ENCODE assay signal across 18 cellular contexts in the genomic region with DNA sequence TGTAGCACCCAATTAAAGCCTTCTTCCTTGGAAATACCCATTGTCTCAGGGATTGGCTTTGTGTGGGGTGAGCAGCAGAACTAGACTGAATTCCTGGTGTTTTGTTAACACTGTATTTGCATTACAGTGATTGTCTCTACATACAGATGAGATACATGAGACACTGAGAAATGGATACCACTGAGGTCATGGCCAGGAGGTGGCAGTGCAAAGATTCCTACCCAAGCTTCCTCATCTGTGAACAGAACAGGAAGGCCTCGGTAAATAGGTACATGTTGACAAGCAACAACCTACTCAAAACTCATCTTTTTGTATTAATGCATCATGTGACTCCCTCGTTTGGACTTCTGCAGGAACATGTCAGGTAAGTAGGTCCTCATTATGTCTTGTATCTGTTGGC.
DNase-seq lines count a peak whose midpoint lies in the region; ATAC-seq, FAIRE-seq and TF ChIP-seq lines count a peak whose summit lies in the region.
"Had no signal": no experiment of that assay in that cellular context is flagged by ENCODE, and none has a peak within 500 bp of the region (broad histone marks: within the 10 kb centered on the region; RNA-seq: fewer than 3 reads in every experiment).

No MANE protein-coding gene starts in this region.

- H3K27ac ChIP-seq in GM23248: no peak overlapping the region
- H3K27ac ChIP-seq in keratinocyte (ENCODE audit: control insufficient read depth, insufficient read depth, low read length): no peak overlapping the region
- H3K27ac ChIP-seq in brain microvascular endothelial cell: no peak overlapping the region
- H3K27ac ChIP-seq: Peyer's patch had no signal

- H3K9me2 ChIP-seq in GM23248 (ENCODE audit: insufficient read depth): no peaks in the 10 kb centered on the region

- no peak overlapping the region for H3K4me3 ChIP-seq in GM23248
- no peak overlapping the region for H3K4me3 ChIP-seq in NB4 (ENCODE audit: low read depth, low read length)
- H3K4me3 ChIP-seq in keratinocyte (ENCODE audit: control insufficient read depth in 2 of 3, extremely low read depth in 1 of 3, insufficient read depth in 2 of 3, low read depth in 1 of 3, low read length in 3 of 3): no peak overlapping the region
- no peak overlapping the region for H3K4me3 ChIP-seq in brain microvascular endothelial cell (ENCODE audit: low read depth, low read length)
- H3K4me3 ChIP-seq: GM23338, Peyer's patch had no signal

- H3K9ac ChIP-seq in GM23248 (no peak overlapping the region), keratinocyte (ENCODE audit: control insufficient read depth, extremely low read depth, insufficient read depth, low read length) (no peak overlapping the region)

- DNase-seq in GM23248 (peak; percentile 1), NB4 (ENCODE audit: low read depth) (peak; percentile 21), SK-MEL-5 (ENCODE audit: low read depth, low spot score) (peak; percentile 34), keratinocyte (ENCODE audit: low read depth, low spot score) (no peak), brain microvascular endothelial cell (no peak), natural killer cell (no peak)
- no peak for DNase-seq in activated CD4-positive, alpha-beta T cell treated with anti-CD3 and anti-CD28 coated beads, Interleukin-2, amount 10 ng/mL, durations not matched to agents 7 days and 5 days
- DNase-seq: CD8-positive, alpha-beta memory T cell; NCI-H1048; NCI-H146; NCI-H2081 treated with DMSO at 0.1 percent for 48 hours; NCI-H2227 treated with DMSO at 0.1 percent for 48 hours; NCI-H524 treated with DMSO at 0.1 percent for 48 hours; NK-92 treated with Interleukin-12 subunit alpha and Interleukin-12 subunit beta, amount 100 ng/mL, for 24 hours; Peyer's patch; SHP77 had no signal

- WGBS in GM23248 (ENCODE audit: low coverage in 1 of 2, low lambda C conversion rate in 2 of 2, missing lambda C conversion rate in 2 of 2), 2 experiments: 45 to 47% methylated on average over 2 of the region's 2 CpGs

- H3K4me1 ChIP-seq in GM23248 (ENCODE audit: insufficient read depth) (no peaks in the 10 kb centered on the region), keratinocyte (ENCODE audit: control insufficient read depth, extremely low read depth, insufficient read depth, low read length) (peaks cover 2% of the 10 kb centered on the region)
- H3K4me1 ChIP-seq: Peyer's patch had no signal

- H3K9me1 ChIP-seq in keratinocyte (ENCODE audit: control insufficient read depth, extremely low read depth, insufficient read depth, low read length): no peaks in the 10 kb centered on the region

- POLR2A ChIA-PET in activated CD4-positive, alpha-beta T cell treated with anti-CD3 and anti-CD28 coated beads, Interleukin-2, amount 10 ng/mL, durations not matched to agents 7 days and 5 days (lab: Charles Lee): no interaction called here

- H3K79me2 ChIP-seq in GM23248 (ENCODE audit: insufficient read depth) (no peaks in the 10 kb centered on the region), keratinocyte (ENCODE audit: control insufficient read depth, insufficient read depth, low read length) (no peaks in the 10 kb centered on the region)

- ATAC-seq in HG02571 (IDR thresholded peaks at IDR 0.05; ENCODE audit: unreplicated experiment) (no peak), natural killer cell (no peak)
- ATAC-seq: GM23338 had no signal

- CTCF ChIA-PET in activated CD4-positive, alpha-beta T cell treated with anti-CD3 and anti-CD28 coated beads, Interleukin-2, amount 10 ng/mL, durations not matched to agents 7 days and 5 days (lab: Charles Lee): no interaction called here

- TF ChIP-seq POLR2A in NB4 (IDR thresholded peaks at IDR 0.05; ENCODE audit: extremely low read depth, insufficient read length): no peak

- H4K20me1 ChIP-seq in GM23248 (ENCODE audit: insufficient read depth): no peaks in the 10 kb centered on the region
- H4K20me1 ChIP-seq in keratinocyte (ENCODE audit: control insufficient read depth, extremely low read depth, insufficient read depth, low read length): no peaks in the 10 kb centered on the region

- H3K4me2 ChIP-seq in GM23248 (ENCODE audit: unreplicated experiment) (no peak overlapping the region), keratinocyte (ENCODE audit: control insufficient read depth, extremely low read depth, insufficient read depth, low read depth, low read length) (peak overlapping the region; percentile 39)
- H3K4me2 ChIP-seq: GM23338 had no signal

- FAIRE-seq in keratinocyte (lab: Jason Lieb, UNC): no peak

- H3K27ac Mint-ChIP-seq in natural killer cell: no peak overlapping the region
- H3K27ac Mint-ChIP-seq in activated CD4-positive, alpha-beta T cell treated with anti-CD3 and anti-CD28 coated beads, Interleukin-2, amount 10 ng/mL, durations not matched to agents 7 days and 5 days: no peak overlapping the region
- H3K27ac Mint-ChIP-seq: CD8-positive, alpha-beta memory T cell; GM23338 had no signal

- H3K27me3 ChIP-seq in GM23248 (replicated peaks; ENCODE audit: insufficient read depth) (no peaks in the 10 kb centered on the region; the same call in 1 of the 2 replicates), keratinocyte (ENCODE audit: control insufficient read depth, extremely low read depth, insufficient read depth, low read length) (no peaks in the 10 kb centered on the region), brain microvascular endothelial cell (replicated peaks) (no peaks in the 10 kb centered on the region)
- H3K27me3 ChIP-seq: Peyer's patch had no signal

- H3K9me3 ChIP-seq in GM23248 (ENCODE audit: low read depth) (no peaks in the 10 kb centered on the region), keratinocyte (ENCODE audit: control insufficient read depth, low read depth, low read length) (no peaks in the 10 kb centered on the region)
- H3K9me3 ChIP-seq: Peyer's patch had no signal

- H3K4me1 Mint-ChIP-seq in natural killer cell: no peaks in the 10 kb centered on the region
- no peaks in the 10 kb centered on the region for H3K4me1 Mint-ChIP-seq in activated CD4-positive, alpha-beta T cell treated with anti-CD3 and anti-CD28 coated beads, Interleukin-2, amount 10 ng/mL, durations not matched to agents 7 days and 5 days
- H3K4me1 Mint-ChIP-seq: CD8-positive, alpha-beta memory T cell; GM23338 had no signal

- peaks cover 10 to 23% of the 10 kb centered on the region in 2 donors for H3K9me3 Mint-ChIP-seq in natural killer cell
- H3K9me3 Mint-ChIP-seq in activated CD4-positive, alpha-beta T cell treated with anti-CD3 and anti-CD28 coated beads, Interleukin-2, amount 10 ng/mL, durations not matched to agents 7 days and 5 days: peaks cover under 1% of the 10 kb centered on the region

- TF ChIP-seq CTCF in NB4 (IDR thresholded peaks at IDR 0.05; ENCODE audit: low read depth, low read length) (peak; percentile 16), keratinocyte (optimal IDR thresholded peaks at IDR 0.05 in 1 of 3, IDR thresholded peaks at IDR 0.05 in 1 of 3, conservative IDR thresholded peaks at IDR 0.05 in 1 of 3; ENCODE audit: extremely low read depth in 1 of 3, insufficient read depth in 2 of 3, low read length in 3 of 3) (peak in 2 of 3 experiments; percentile 42 to 56), brain microvascular endothelial cell (IDR thresholded peaks at IDR 0.05; ENCODE audit: low read depth, low read length, missing control alignments) (no peak), natural killer cell (IDR thresholded peaks at IDR 0.05) (no peak)

- H3F3A ChIP-seq in GM23248 (ENCODE audit: insufficient read depth): no peaks in the 10 kb centered on the region

- no peak overlapping the region for H3K4me3 Mint-ChIP-seq in natural killer cell
- no peak overlapping the region for H3K4me3 Mint-ChIP-seq in activated CD4-positive, alpha-beta T cell treated with anti-CD3 and anti-CD28 coated beads, Interleukin-2, amount 10 ng/mL, durations not matched to agents 7 days and 5 days
- H3K4me3 Mint-ChIP-seq: CD8-positive, alpha-beta memory T cell; GM23338 had no signal

- intact Hi-C loops in natural killer cell (cut with micrococcal nuclease): no loop called here

- no peaks in the 10 kb centered on the region for H3K27me3 Mint-ChIP-seq in natural killer cell (ENCODE audit: low read depth in 2 of 2)
- H3K27me3 Mint-ChIP-seq in activated CD4-positive, alpha-beta T cell treated with anti-CD3 and anti-CD28 coated beads, Interleukin-2, amount 10 ng/mL, durations not matched to agents 7 days and 5 days: no peaks in the 10 kb centered on the region
- H3K27me3 Mint-ChIP-seq: CD8-positive, alpha-beta memory T cell had no signal

- no peaks in the 10 kb centered on the region for H3K36me3 ChIP-seq in GM23248 (ENCODE audit: low read depth)
- H3K36me3 ChIP-seq in keratinocyte (ENCODE audit: control insufficient read depth in 2 of 2, extremely low read depth in 1 of 2, insufficient read depth in 2 of 2, low read length in 2 of 2): no peaks in the 10 kb centered on the region
- H3K36me3 ChIP-seq in brain microvascular endothelial cell (replicated peaks): no peaks in the 10 kb centered on the region
- H3K36me3 ChIP-seq: Peyer's patch had no signal

- in situ Hi-C loops in GM23248 (cut with MboI): no loop called here
- in situ Hi-C loops in SK-MEL-5 (cut with HindIII; ENCODE audit: low pct_unique_long_range_greater_than_20kb, low sequenced_read_pairs): no loop called here
- in situ Hi-C loops in brain microvascular endothelial cell (cut with HindIII; ENCODE audit: low pct_ligation_motif_present, low sequenced_read_pairs): no loop called here

- H2AFZ ChIP-seq in GM23248 (no peak overlapping the region), keratinocyte (ENCODE audit: control insufficient read depth, low read length) (no peak overlapping the region)
- H2AFZ ChIP-seq: GM23338 had no signal

- dilution Hi-C loops in keratinocyte (cut with MboI; ENCODE audit: extremely low pct_ligation_motif_present, low sequenced_read_pairs): no loop called here

- no peaks in the 10 kb centered on the region for H3K36me3 Mint-ChIP-seq in natural killer cell
- no peaks in the 10 kb centered on the region for H3K36me3 Mint-ChIP-seq in activated CD4-positive, alpha-beta T cell treated with anti-CD3 and anti-CD28 coated beads, Interleukin-2, amount 10 ng/mL, durations not matched to agents 7 days and 5 days (ENCODE audit: low read depth)
- H3K36me3 Mint-ChIP-seq: CD8-positive, alpha-beta memory T cell had no signal

Comparison
In these comparisons a context has a peak if more than half of its experiments do, and no peak if none do; other contexts are left out.
1. DNase-seq: peak in GM23248 (single experiment), NB4 (single experiment) and SK-MEL-5 (single experiment); none in keratinocyte (single experiment), brain microvascular endothelial cell (single experiment), natural killer cell (single experiment) and activated CD4-positive, alpha-beta T cell treated with anti-CD3 and anti-CD28 coated beads, Interleukin-2, amount 10 ng/mL, durations not matched to agents 7 days and 5 days (single experiment).
2. CTCF ChIP-seq: peak in NB4 (single experiment) and keratinocyte (2 of 3); none in brain microvascular endothelial cell (single experiment) and natural killer cell (single experiment).